ENCODE assay signal across 20 cellular contexts in the genomic region with DNA sequence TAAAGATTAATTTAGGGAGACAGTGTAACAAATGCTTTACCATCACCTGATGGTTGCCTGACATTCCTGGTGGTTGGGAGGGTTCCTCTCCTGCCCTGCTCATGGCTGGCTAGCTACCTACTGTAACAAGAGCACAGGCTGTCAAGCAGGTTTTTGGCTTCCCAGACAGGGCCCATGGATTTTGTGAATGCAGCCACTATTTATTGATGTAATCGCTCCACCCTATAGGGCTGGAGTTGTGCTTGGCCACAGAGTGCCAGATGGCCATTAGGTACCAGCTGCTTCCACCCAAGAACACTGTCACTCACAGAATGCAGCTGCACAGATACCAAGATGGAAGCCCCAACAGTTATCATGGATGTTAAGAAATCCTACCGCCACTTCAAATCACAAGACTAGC. TPM values are rescaled to one million over a fixed set of nuclear protein-coding genes. Genes with fewer than 3 reads are reported as not detected.
DNase-seq lines count a peak whose midpoint lies in the region; ATAC-seq, FAIRE-seq and TF ChIP-seq lines count a peak whose summit lies in the region.
"Had no signal": no experiment of that assay in that cellular context is flagged by ENCODE, and none has a peak within 500 bp of the region (broad histone marks: within the 10 kb centered on the region; RNA-seq: fewer than 3 reads in every experiment).

No MANE protein-coding gene starts in this region.

- peak overlapping the region; percentile 16; the same call in 1 of the 2 replicates for H3K27ac ChIP-seq in C4-2B
- no peak overlapping the region for H3K27ac ChIP-seq in left lung

- no peak overlapping the region for H3K4me3 ChIP-seq in left lung

- no peak for FAIRE-seq in GM12892 (lab: Jason Lieb, UNC)
- FAIRE-seq: TTC549 had no signal

- TF ChIP-seq POLR2A in GM12892 (IDR thresholded peaks at IDR 0.05; ENCODE audit: low read depth, low read length): no peak

- no peaks in the 10 kb centered on the region for H3K27me3 ChIP-seq in left lung

- intact Hi-C loops in left lung (cut with DNase I): no loop called here

- H3K9me3 ChIP-seq in left lung: no peaks in the 10 kb centered on the region

- H3K4me1 ChIP-seq in left lung: no peaks in the 10 kb centered on the region

- H3K36me3 ChIP-seq in left lung: no peaks in the 10 kb centered on the region

- ATAC-seq in left lung (peak; percentile 59), HG03354 (IDR thresholded peaks at IDR 0.05; ENCODE audit: poor library complexity, severe bottlenecking, unreplicated experiment) (no peak), GM21360 (IDR thresholded peaks at IDR 0.05; ENCODE audit: unreplicated experiment) (no peak)
- ATAC-seq: activated T-cell treated with anti-CD3 and anti-CD28 coated beads, Interleukin-2, amount 50 U/mL, for 4 hours; stimulated activated naive CD8-positive, alpha-beta T cell treated with anti-CD3 and anti-CD28 coated beads, Interleukin-15, amount 100 ng/mL, for 72 hours had no signal

- DNase-seq in DMS 273 (lab: John Stamatoyannopoulos, UW; ENCODE audit: unreplicated experiment) (peak; percentile 91), NCI-H524 treated with DMSO at 0.1 percent for 48 hours (lab: John Stamatoyannopoulos, UW) (peak; percentile 96), left lung (no peak), LoVo (ENCODE audit: low spot score) (no peak), GM12892 (ENCODE audit: insufficient read length) (no peak)
- DNase-seq: activated CD4-positive, alpha-beta T cell treated with anti-CD3 and anti-CD28 coated beads for 1 hour; activated CD8-positive, alpha-beta memory T cell treated with anti-CD3 and anti-CD28 coated beads for 24 hours; activated naive CD4-positive, alpha-beta T cell treated with anti-CD3 and anti-CD28 coated beads, Interleukin-2, amount 10 ng/mL, durations not matched to agents 7 days and 5 days; activated T-cell treated with anti-CD3 and anti-CD28 coated beads, Interleukin-2, amount 50 U/mL, for 4 hours; cerebellar nuclear complex; HCEC 1CT; Karpas-422; NCI-H1105 treated with DMSO at 0.1 percent for 48 hours; stimulated activated CD4-positive, alpha-beta T cell treated with anti-CD3 and anti-CD28 coated beads, Interleukin-4, amount 100 ng/mL, for 4 hours; stimulated activated naive CD8-positive, alpha-beta T cell treated with anti-CD3 and anti-CD28 coated beads, Interleukin-15, amount 100 ng/mL, for 72 hours; SW 1271 had no signal

- TF ChIP-seq CTCF in C4-2B (conservative IDR thresholded peaks at IDR 0.05): no peak
- no peak for TF ChIP-seq CTCF in left lung (IDR thresholded peaks at IDR 0.05)

RNA-seq across cellular contexts. Expression of a gene that starts 31.0 kb away (rescaled TPM):
- total RNA-seq in left lung: 1 to 10 TPM; 4.4 to 4.6 TPM
- 0.81 TPM for polyA plus RNA-seq in GM12892 (2012; ENCODE audit: missing spikeins)

Comparison
In these comparisons a context has a peak if more than half of its experiments do, and no peak if none do; other contexts are left out.
1. DNase-seq: peak in DMS 273 (single experiment) and NCI-H524 treated with DMSO at 0.1 percent for 48 hours (single experiment); none in left lung (0 of 2), LoVo (single experiment) and GM12892 (single experiment).